14 cellular contexts compared by ENCODE assay signal in the genomic region with DNA sequence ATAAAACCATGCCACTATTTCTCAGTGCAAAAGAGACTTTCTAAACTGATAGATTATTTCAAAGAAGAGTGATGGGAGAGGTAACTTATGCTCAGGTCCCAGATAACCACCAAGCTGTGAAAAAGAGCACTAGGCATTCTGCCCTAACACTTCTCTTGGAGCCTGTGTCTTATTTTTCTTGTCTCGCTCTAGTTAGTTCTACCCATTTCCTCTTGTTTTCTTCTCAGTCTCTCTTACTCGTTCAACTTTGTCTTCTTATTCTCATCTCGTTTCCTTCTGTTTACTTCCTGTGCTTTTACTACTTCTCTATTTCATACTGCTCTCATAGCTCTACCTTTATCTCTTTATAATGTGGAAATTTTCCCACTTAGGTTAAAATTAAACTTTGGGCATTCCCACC.
A peak's percentile ranks its signal among the peaks of the same experiment; 100 is the strongest.
DNase-seq lines count a peak whose midpoint lies in the region; ATAC-seq and TF ChIP-seq lines count a peak whose summit lies in the region.
"Had no signal": no experiment of that assay in that cellular context is flagged by ENCODE, and none has a peak within 500 bp of the region (broad histone marks: within the 10 kb centered on the region; RNA-seq: fewer than 3 reads in every experiment).

No MANE protein-coding gene starts in this region.

- H3K79me1 ChIP-seq in IMR-90 (ENCODE audit: low read depth in 1 of 2, low read length in 2 of 2), result peaks cover 0 to 10% of the 10 kb centered on the region in 2 experiments; a peak in 1 of 4 replicates

- no peak overlapping the region for H2BK15ac ChIP-seq in IMR-90 (ENCODE audit: low read depth, low read length)

- intact Hi-C loops in IMR-90 (cut with micrococcal nuclease), result no loop called here
- intact Hi-C loops in posterior vena cava (cut with DNase I), result no loop called here

- no peak overlapping the region for H2AK9ac ChIP-seq in IMR-90 (replicated peaks; ENCODE audit: low read depth, low read length, poor library complexity)

- H3K14ac ChIP-seq in IMR-90 (replicated peaks; ENCODE audit: low read depth, low read length), result no peak overlapping the region

- H3K9me1 ChIP-seq in IMR-90 (ENCODE audit: insufficient read depth, low read length), result peaks cover 3% of the 10 kb centered on the region; the same call in 1 of the 2 replicates

- DNase-seq in IMR-90 (no peak), memory B cell (ENCODE audit: low spot score in 2 of 2) (no peak), glutamatergic neuron (no peak), posterior vena cava (ENCODE audit: low spot score) (no peak)
- DNase-seq: activated gamma-delta T cell; DMS79; NCI-H524; stimulated activated CD4-positive, alpha-beta T cell treated with anti-CD3 and anti-CD28 coated beads, Interleukin-4, amount 100 ng/mL, for 4 hours; T-helper 9 cell had no signal

- no CpG with 5 or more reads among the region's 3 CpGs for WGBS in IMR-90 (ENCODE audit: extremely low coverage in 2 of 2, insufficient read length in 1 of 2), 2 experiments

- ATAC-seq in GM18502 (IDR thresholded peaks at IDR 0.05; ENCODE audit: poor library complexity, unreplicated experiment) (peak; percentile 55), GM21515 (IDR thresholded peaks at IDR 0.05; ENCODE audit: unreplicated experiment) (peak; percentile 51), IMR-90 (ENCODE audit: low read depth) (no peak), memory B cell (ENCODE audit: low read depth) (peak; percentile 68), GM19452 (IDR thresholded peaks at IDR 0.05; ENCODE audit: unreplicated experiment) (no peak), HG02970 (IDR thresholded peaks at IDR 0.05; ENCODE audit: low FRiP score, unreplicated experiment) (no peak)

- TF ChIP-seq RAD21 in IMR-90 (IDR thresholded peaks at IDR 0.05; ENCODE audit: low read length), result no peak

- no peak for TF ChIP-seq POLR2A in IMR-90 (IDR thresholded peaks at IDR 0.05; ENCODE audit: low read depth, low read length)

- no peak overlapping the region for H4K8ac ChIP-seq in IMR-90 (ENCODE audit: low read depth in 2 of 2, low read length in 2 of 2)

- no peak overlapping the region for H3K23ac ChIP-seq in IMR-90 (ENCODE audit: low read depth, low read length)

- no peak overlapping the region for H3K4me3 ChIP-seq in IMR-90 (ENCODE audit: insufficient read depth, low read depth, low read length)
- H3K4me3 ChIP-seq: uterus had no signal

- peaks cover 3% of the 10 kb centered on the region for H3K36me3 Mint-ChIP-seq in memory B cell
- no peaks in the 10 kb centered on the region for H3K36me3 Mint-ChIP-seq in glutamatergic neuron (ENCODE audit: unreplicated experiment)

- H3K9ac ChIP-seq in IMR-90 (ENCODE audit: low read depth, low read length), result no peak overlapping the region

- no TSS peak for BruUV-seq in IMR-90 (replicated peaks; lab: Mats Ljungman, UMichigan)

- no peak overlapping the region for H2BK20ac ChIP-seq in IMR-90 (ENCODE audit: low read depth, low read length)

- no peak overlapping the region for H2AFZ ChIP-seq in IMR-90 (replicated peaks; ENCODE audit: low read length, poor library complexity)

- H3K4me1 Mint-ChIP-seq in memory B cell, result peaks cover 51% of the 10 kb centered on the region
- H3K4me1 Mint-ChIP-seq in glutamatergic neuron (ENCODE audit: low read depth, unreplicated experiment), result peaks cover 36% of the 10 kb centered on the region

- no peak overlapping the region for H3K18ac ChIP-seq in IMR-90 (ENCODE audit: low read depth, low read length)

- peak overlapping the region; percentile 36; the same call in 1 of the 2 replicates for H4K5ac ChIP-seq in IMR-90 (ENCODE audit: low read depth, low read length)

- H4K20me1 ChIP-seq in IMR-90 (ENCODE audit: insufficient read depth, low read length), result no peaks in the 10 kb centered on the region

- no peak overlapping the region for H3K4me2 ChIP-seq in IMR-90 (ENCODE audit: low read depth, low read length)

- peak overlapping the region; percentile 5; the same call in 1 of the 2 replicates for H3K27ac ChIP-seq in IMR-90 (ENCODE audit: insufficient read depth, low read length)

- peaks cover 36% of the 10 kb centered on the region for H3K36me3 ChIP-seq in IMR-90 (ENCODE audit: control insufficient read depth, insufficient read depth, low read length)
- H3K36me3 ChIP-seq: uterus had no signal

- no peaks in the 10 kb centered on the region for H3K9me3 Mint-ChIP-seq in memory B cell
- no peaks in the 10 kb centered on the region for H3K9me3 Mint-ChIP-seq in glutamatergic neuron (ENCODE audit: unreplicated experiment)

- in situ Hi-C loops in IMR-90 (cut with MboI; ENCODE audit: low sequenced_read_pairs), result no loop called here

- dilution Hi-C loops in IMR-90 (cut with HindIII; ENCODE audit: low sequenced_read_pairs, unreplicated experiment), result no loop called here

- no peaks in the 10 kb centered on the region for H3K27me3 Mint-ChIP-seq in memory B cell
- H3K27me3 Mint-ChIP-seq in glutamatergic neuron (ENCODE audit: unreplicated experiment), result peaks cover 4% of the 10 kb centered on the region

- TF ChIP-seq CTCF in IMR-90 (conservative IDR thresholded peaks at IDR 0.05; ENCODE audit: low read depth, low read length) (no peak), glutamatergic neuron (IDR thresholded peaks at IDR 0.05; ENCODE audit: partially characterized antibody, unreplicated experiment) (no peak)

- H3K27me3 ChIP-seq in IMR-90 (ENCODE audit: control insufficient read depth, insufficient read depth, low read length), result no peaks in the 10 kb centered on the region
- H3K27me3 ChIP-seq: uterus had no signal

- no peak overlapping the region for H2BK5ac ChIP-seq in IMR-90 (ENCODE audit: low read depth, low read length, poor library complexity, severe bottlenecking)

- peak overlapping the region; percentile 89 for H3K27ac Mint-ChIP-seq in memory B cell
- H3K27ac Mint-ChIP-seq in glutamatergic neuron (ENCODE audit: unreplicated experiment), result no peak overlapping the region

- H3K56ac ChIP-seq in IMR-90 (ENCODE audit: extremely low read depth, insufficient read depth, low read length), result no peak overlapping the region

- no peaks in the 10 kb centered on the region for H3K9me3 ChIP-seq in IMR-90 (ENCODE audit: control insufficient read depth, insufficient read depth, low read length)
- H3K9me3 ChIP-seq: uterus had no signal

- no peak overlapping the region for H3K4ac ChIP-seq in IMR-90 (ENCODE audit: low read depth, low read length)

- H4K91ac ChIP-seq in IMR-90 (ENCODE audit: insufficient read depth, low read depth, low read length), result no peak overlapping the region

- CTCF ChIA-PET in IMR-90 (lab: Yijun Ruan, JAX), result no interaction called here

- POLR2A ChIA-PET in IMR-90 (lab: Charles Lee; ENCODE audit: unreplicated experiment), result no interaction called here

- no peak overlapping the region for H2AK5ac ChIP-seq in IMR-90 (ENCODE audit: low read depth, low read length)

- peaks cover 4% of the 10 kb centered on the region; the same call in 1 of the 2 replicates for H3K4me1 ChIP-seq in IMR-90 (ENCODE audit: control insufficient read depth, insufficient read depth, low read length)
- H3K4me1 ChIP-seq: uterus had no signal

- H3K4me3 Mint-ChIP-seq in memory B cell (peak overlapping the region; percentile 90), glutamatergic neuron (ENCODE audit: unreplicated experiment) (no peak overlapping the region)

- H2BK120ac ChIP-seq in IMR-90 (ENCODE audit: low read depth, low read length), result no peak overlapping the region

TF ChIP-seq in IMR-90, 13 proteins besides CTCF, POLR2A, EP300 and RAD21:
- TF ChIP-seq RCOR1 (IDR thresholded peaks at IDR 0.05; ENCODE audit: insufficient replicate concordance, low read length) (no peak), MAZ (IDR thresholded peaks at IDR 0.05; ENCODE audit: borderline replicate concordance, low read depth, low read length) (no peak), BHLHE40 (IDR thresholded peaks at IDR 0.05; ENCODE audit: low read depth, low read length) (no peak), NFE2L2 (IDR thresholded peaks at IDR 0.05; ENCODE audit: low read depth, low read length) (no peak), ELK1 (IDR thresholded peaks at IDR 0.05; ENCODE audit: borderline replicate concordance, low read depth, low read length) (no peak), FOS (IDR thresholded peaks at IDR 0.05; ENCODE audit: low read depth, low read length) (no peak), SMC3 (IDR thresholded peaks at IDR 0.05; ENCODE audit: low read depth, low read length) (no peak), RFX5 (IDR thresholded peaks at IDR 0.05; ENCODE audit: low read depth, low read length) (no peak)
- TF ChIP-seq, protein P1, sequence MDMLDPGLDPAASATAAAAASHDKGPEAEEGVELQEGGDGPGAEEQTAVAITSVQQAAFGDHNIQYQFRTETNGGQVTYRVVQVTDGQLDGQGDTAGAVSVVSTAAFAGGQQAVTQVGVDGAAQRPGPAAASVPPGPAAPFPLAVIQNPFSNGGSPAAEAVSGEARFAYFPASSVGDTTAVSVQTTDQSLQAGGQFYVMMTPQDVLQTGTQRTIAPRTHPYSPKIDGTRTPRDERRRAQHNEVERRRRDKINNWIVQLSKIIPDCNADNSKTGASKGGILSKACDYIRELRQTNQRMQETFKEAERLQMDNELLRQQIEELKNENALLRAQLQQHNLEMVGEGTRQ (IDR thresholded peaks at IDR 0.05; ENCODE audit: low read depth, low read length), result no peak

Comparison
In these comparisons a context has a peak if more than half of its experiments do, and no peak if none do; other contexts are left out.
1. ATAC-seq: peak in GM18502 (single experiment), GM21515 (single experiment) and memory B cell (single experiment); none in IMR-90 (single experiment), GM19452 (single experiment) and HG02970 (single experiment).